Comparison of ENCODE assay signal across 12 cellular contexts in the genomic region with DNA sequence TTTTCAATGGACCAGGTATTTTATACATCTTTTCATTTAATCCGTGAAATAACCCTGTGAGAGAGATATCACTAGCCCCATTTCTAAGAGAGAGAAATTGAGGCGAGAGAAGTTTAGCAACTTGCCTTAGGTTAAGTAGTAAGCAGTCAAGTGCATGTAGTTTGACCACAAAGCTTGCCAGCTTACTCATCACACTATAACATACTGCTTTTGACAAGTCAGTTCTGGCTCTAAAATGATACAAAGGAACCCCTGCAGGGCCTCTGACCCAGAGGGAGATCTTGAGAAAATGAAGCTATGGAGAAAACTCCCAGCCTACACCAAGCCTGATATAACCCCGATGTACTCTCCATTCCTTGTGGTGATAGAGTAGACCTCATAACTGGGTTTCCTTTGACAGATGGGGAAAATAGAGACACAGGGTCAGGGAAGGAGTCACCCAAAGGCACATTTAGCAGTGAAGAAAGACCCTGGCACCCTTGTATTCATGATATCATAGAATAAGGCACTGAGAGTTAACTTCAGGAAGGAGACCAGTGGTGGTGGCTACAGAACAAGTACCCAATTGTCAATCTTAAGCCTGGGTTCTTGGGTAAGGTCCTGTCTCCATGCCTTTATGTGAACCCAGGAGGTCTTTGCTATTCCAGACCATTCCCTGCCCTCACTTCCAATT.
DNase-seq lines count a peak whose midpoint lies in the region; ATAC-seq and TF ChIP-seq lines count a peak whose summit lies in the region.
"Had no signal": no experiment of that assay in that cellular context is flagged by ENCODE, and none has a peak within 500 bp of the region (broad histone marks: within the 10 kb centered on the region; RNA-seq: fewer than 3 reads in every experiment).

No MANE protein-coding gene starts in this region.

- no peaks in the 10 kb centered on the region for H3K9me3 ChIP-seq in PC-3 (ENCODE audit: low read length)

- CTCF ChIA-PET in PC-3 (lab: Charles Lee) = no interaction called here

- peaks cover 14% of the 10 kb centered on the region for H3K4me1 ChIP-seq in PC-3 (ENCODE audit: insufficient read depth, low read length)

- H3F3A ChIP-seq in PC-3 (ENCODE audit: low read length, unreplicated experiment) = no peaks in the 10 kb centered on the region

- H4K20me1 ChIP-seq in PC-3 (ENCODE audit: low read length) = no peaks in the 10 kb centered on the region

- DNase-seq in PC-3 = peak; percentile 42
- peak; percentile 6 for DNase-seq in fibroblast of the aortic adventitia (ENCODE audit: low read depth)
- no peak for DNase-seq in cerebellar cortex (ENCODE audit: low spot score)
- DNase-seq in LoVo (ENCODE audit: low spot score) = no peak
- DNase-seq in GM20000 (ENCODE audit: low spot score) = no peak
- DNase-seq: hippocampal formation, naive B cell, NCI-H2029 treated with DMSO at 0.1 percent for 48 hours, T-helper 9 cell had no signal

- peak; percentile 65 for ATAC-seq in GM18517 (IDR thresholded peaks at IDR 0.05; ENCODE audit: unreplicated experiment)
- peak; percentile 64 for ATAC-seq in GM21786 (IDR thresholded peaks at IDR 0.05; ENCODE audit: unreplicated experiment)
- ATAC-seq in PC-3 = 0 out of 2 replicates have a peak, but pooled peaks have one; percentile 38
- no peak for ATAC-seq in HG03196 (IDR thresholded peaks at IDR 0.05; ENCODE audit: unreplicated experiment)

- no TSS peak for BruUV-seq in PC-3 (replicated peaks; lab: Mats Ljungman, UMichigan)

- H3K4me2 ChIP-seq in PC-3 (ENCODE audit: low read length) = no peak overlapping the region

- H3K9ac ChIP-seq in PC-3 (ENCODE audit: low read length) = no peak overlapping the region

- no peaks in the 10 kb centered on the region for H3K36me3 ChIP-seq in PC-3 (ENCODE audit: low read depth, low read length)

- no peaks in the 10 kb centered on the region for H3K79me2 ChIP-seq in PC-3 (ENCODE audit: low read length)

- POLR2A ChIA-PET in PC-3 (lab: Charles Lee; ENCODE audit: unreplicated experiment) = no interaction called here

- TF ChIP-seq CTCF in PC-3 (conservative IDR thresholded peaks at IDR 0.05; ENCODE audit: low read depth, low read length) (no peak), fibroblast of the aortic adventitia (IDR thresholded peaks at IDR 0.05; ENCODE audit: insufficient read depth, low read length) (no peak), GM20000 (IDR thresholded peaks at IDR 0.05; ENCODE audit: extremely low read depth, missing control alignments) (no peak)

- no peaks in the 10 kb centered on the region for H3K9me2 ChIP-seq in PC-3 (replicated peaks; ENCODE audit: low read length)

- intact Hi-C loops in PC-3 (cut with micrococcal nuclease) = no loop called here

- no peak overlapping the region for H3K27ac ChIP-seq in PC-3 (ENCODE audit: low read length)

- no peaks in the 10 kb centered on the region for H3K27me3 ChIP-seq in PC-3 (ENCODE audit: low read length)

- H3K4me3 ChIP-seq in PC-3 (ENCODE audit: low read length) = no peak overlapping the region
- H3K4me3 ChIP-seq in fibroblast of the aortic adventitia (ENCODE audit: low read depth, low read length) = no peak overlapping the region

- H2AFZ ChIP-seq in PC-3 (ENCODE audit: low read length) = no peak overlapping the region

Comparison
In these comparisons a context has a peak if more than half of its experiments do, and no peak if none do; other contexts are left out.
1. DNase-seq: peak in PC-3 (single experiment) and fibroblast of the aortic adventitia (single experiment); none in cerebellar cortex (single experiment), LoVo (single experiment) and GM20000 (single experiment).